ENCODE assay signal across 2 cellular contexts in the genomic region with DNA sequence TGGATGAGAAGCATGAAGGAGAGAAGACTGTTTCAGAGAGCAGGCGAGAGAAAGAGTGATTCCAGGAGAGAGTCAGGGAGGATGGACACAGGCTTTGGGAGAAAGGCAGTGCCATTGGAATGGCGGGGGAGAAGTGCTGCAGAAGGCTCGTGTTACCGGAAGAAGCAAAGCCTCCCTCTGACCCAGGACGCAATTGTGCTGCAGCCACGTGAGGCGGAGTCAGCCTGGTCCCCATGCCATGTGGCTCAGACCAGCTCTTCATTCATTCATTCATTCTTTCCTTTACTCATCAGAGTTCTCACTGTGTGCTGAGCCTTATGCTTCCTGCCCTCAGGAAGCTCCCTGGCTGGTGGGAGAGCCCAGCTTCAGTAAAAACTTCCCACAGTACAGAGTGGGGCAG.
TF ChIP-seq lines count a peak whose summit lies in the region.

No MANE protein-coding gene starts in this region.

TF ChIP-seq in GM23338, 12 proteins besides CTCF, POLR2A, EP300 and RAD21 (continues in another document):
- TF ChIP-seq POLR2AphosphoS5 (IDR thresholded peaks at IDR 0.05; ENCODE audit: low read depth) (no peak), EZH2 (IDR thresholded peaks at IDR 0.05; ENCODE audit: low read depth, unreplicated experiment) (no peak), NANOG (IDR thresholded peaks at IDR 0.05; ENCODE audit: borderline replicate concordance) (no peak), STAT1 (IDR thresholded peaks at IDR 0.05; ENCODE audit: unreplicated experiment) (no peak), EZH2phosphoT487 (IDR thresholded peaks at IDR 0.05; ENCODE audit: unreplicated experiment) (no peak), JUNB (IDR thresholded peaks at IDR 0.05; ENCODE audit: unreplicated experiment) (no peak), ZNF462 (CRISPR knock-in tag; IDR thresholded peaks at IDR 0.05) (no peak), ETS1 (IDR thresholded peaks at IDR 0.05) (no peak), CREB1 (CRISPR knock-in tag; IDR thresholded peaks at IDR 0.05; ENCODE audit: low read depth) (no peak), ZNF114 (CRISPR knock-in tag; IDR thresholded peaks at IDR 0.05) (no peak), ZNF331 (CRISPR knock-in tag; IDR thresholded peaks at IDR 0.05; ENCODE audit: low read depth) (no peak)

TF ChIP-seq in WTC11, 78 proteins besides CTCF, POLR2A, EP300 and RAD21:
- TF ChIP-seq, protein P1, sequence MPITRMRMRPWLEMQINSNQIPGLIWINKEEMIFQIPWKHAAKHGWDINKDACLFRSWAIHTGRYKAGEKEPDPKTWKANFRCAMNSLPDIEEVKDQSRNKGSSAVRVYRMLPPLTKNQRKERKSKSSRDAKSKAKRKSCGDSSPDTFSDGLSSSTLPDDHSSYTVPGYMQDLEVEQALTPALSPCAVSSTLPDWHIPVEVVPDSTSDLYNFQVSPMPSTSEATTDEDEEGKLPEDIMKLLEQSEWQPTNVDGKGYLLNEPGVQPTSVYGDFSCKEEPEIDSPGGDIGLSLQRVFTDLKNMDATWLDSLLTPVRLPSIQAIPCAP (CRISPR knock-in tag; IDR thresholded peaks at IDR 0.05): no peak
- no peak for TF ChIP-seq GTF2I (CRISPR knock-in tag; conservative IDR thresholded peaks at IDR 0.05)
- no peak for TF ChIP-seq HMGA2 (CRISPR knock-in tag; IDR thresholded peaks at IDR 0.05)
- TF ChIP-seq, protein P2, sequence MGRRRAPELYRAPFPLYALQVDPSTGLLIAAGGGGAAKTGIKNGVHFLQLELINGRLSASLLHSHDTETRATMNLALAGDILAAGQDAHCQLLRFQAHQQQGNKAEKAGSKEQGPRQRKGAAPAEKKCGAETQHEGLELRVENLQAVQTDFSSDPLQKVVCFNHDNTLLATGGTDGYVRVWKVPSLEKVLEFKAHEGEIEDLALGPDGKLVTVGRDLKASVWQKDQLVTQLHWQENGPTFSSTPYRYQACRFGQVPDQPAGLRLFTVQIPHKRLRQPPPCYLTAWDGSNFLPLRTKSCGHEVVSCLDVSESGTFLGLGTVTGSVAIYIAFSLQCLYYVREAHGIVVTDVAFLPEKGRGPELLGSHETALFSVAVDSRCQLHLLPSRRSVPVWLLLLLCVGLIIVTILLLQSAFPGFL (CRISPR knock-in tag; IDR thresholded peaks at IDR 0.05; ENCODE audit: borderline replicate concordance): no peak
- TF ChIP-seq, protein P3, sequence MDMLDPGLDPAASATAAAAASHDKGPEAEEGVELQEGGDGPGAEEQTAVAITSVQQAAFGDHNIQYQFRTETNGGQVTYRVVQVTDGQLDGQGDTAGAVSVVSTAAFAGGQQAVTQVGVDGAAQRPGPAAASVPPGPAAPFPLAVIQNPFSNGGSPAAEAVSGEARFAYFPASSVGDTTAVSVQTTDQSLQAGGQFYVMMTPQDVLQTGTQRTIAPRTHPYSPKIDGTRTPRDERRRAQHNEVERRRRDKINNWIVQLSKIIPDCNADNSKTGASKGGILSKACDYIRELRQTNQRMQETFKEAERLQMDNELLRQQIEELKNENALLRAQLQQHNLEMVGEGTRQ (CRISPR knock-in tag; IDR thresholded peaks at IDR 0.05): peak; percentile 14; the same call in 1 of the 2 replicates
- no peak for TF ChIP-seq ZNF671 (CRISPR knock-in tag; IDR thresholded peaks at IDR 0.05)
- no peak for TF ChIP-seq ZNF121 (CRISPR knock-in tag; IDR thresholded peaks at IDR 0.05)
TF ChIP-seq in WTC11: peak in this region for 1.
